Comparison of ENCODE assay signal across 21 cellular contexts in the genomic region with DNA sequence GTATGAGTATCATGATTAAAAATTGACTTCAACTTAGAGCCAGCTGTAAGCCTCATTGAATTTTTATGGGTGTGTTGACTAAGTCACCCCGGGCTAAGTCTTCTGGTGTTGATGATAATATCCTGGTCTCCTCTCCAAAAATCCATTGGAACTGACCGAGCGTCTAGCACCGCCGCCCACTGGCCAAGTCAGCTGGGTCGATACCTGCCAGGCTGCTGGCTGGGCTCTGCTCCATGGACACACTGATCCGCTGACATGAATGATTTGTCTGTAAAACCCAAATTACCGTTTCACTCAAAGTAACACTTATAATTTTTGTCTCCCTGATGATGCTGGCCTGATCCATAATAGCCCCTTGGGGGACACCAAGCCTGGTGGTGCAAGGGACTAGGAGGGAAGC.
DNase-seq lines count a peak whose midpoint lies in the region; ATAC-seq and TF ChIP-seq lines count a peak whose summit lies in the region.
"Had no signal": no experiment of that assay in that cellular context is flagged by ENCODE, and none has a peak within 500 bp of the region (broad histone marks: within the 10 kb centered on the region; RNA-seq: fewer than 3 reads in every experiment).

No MANE protein-coding gene starts in this region.

- DNase-seq in RWPE2 (ENCODE audit: low spot score) (peak; percentile 17), glutamatergic neuron (no peak), posterior vena cava (ENCODE audit: low spot score) (peak; percentile 44), smooth muscle cell (lab: John Stamatoyannopoulos, UW; ENCODE audit: unreplicated experiment) (no peak)
- DNase-seq in activated CD8-positive, alpha-beta T cell treated with anti-CD3 and anti-CD28 coated beads, Interleukin-2, amount 10 ng/mL, durations not matched to agents 7 days and 5 days: no peak
- no peak for DNase-seq in stimulated activated CD4-positive, alpha-beta T cell treated with anti-CD3 and anti-CD28 coated beads, Interleukin-4, amount 100 ng/mL, for 1 hour
- DNase-seq: 8988T; ACHN; AML-193; BE2C; CD4-positive, alpha-beta T cell; CD8-positive, alpha-beta memory T cell; DMS53; DMS79 treated with DMSO at 0.1 percent for 48 hours; H9 had no signal

- H3K27me3 ChIP-seq in RWPE2 (ENCODE audit: insufficient read depth, poor library complexity, severe bottlenecking) (no peaks in the 10 kb centered on the region), smooth muscle cell (ENCODE audit: low read depth) (peaks cover 4% of the 10 kb centered on the region)
- H3K27me3 ChIP-seq: BE2C had no signal

- H3K9me3 ChIP-seq in RWPE2 (ENCODE audit: severe bottlenecking): no peaks in the 10 kb centered on the region
- H3K9me3 ChIP-seq in smooth muscle cell (replicated peaks; ENCODE audit: low read depth): no peaks in the 10 kb centered on the region
- H3K9me3 ChIP-seq: A549, BE2C had no signal

- peaks cover 6% of the 10 kb centered on the region for H3K27me3 Mint-ChIP-seq in glutamatergic neuron (ENCODE audit: unreplicated experiment)
- no peaks in the 10 kb centered on the region for H3K27me3 Mint-ChIP-seq in activated CD8-positive, alpha-beta T cell treated with anti-CD3 and anti-CD28 coated beads, Interleukin-2, amount 10 ng/mL, durations not matched to agents 7 days and 5 days (ENCODE audit: low read depth)

- H3K4me3 Mint-ChIP-seq in glutamatergic neuron (ENCODE audit: unreplicated experiment): peak overlapping the region; percentile 5
- H3K4me3 Mint-ChIP-seq in activated CD8-positive, alpha-beta T cell treated with anti-CD3 and anti-CD28 coated beads, Interleukin-2, amount 10 ng/mL, durations not matched to agents 7 days and 5 days: no peak overlapping the region
- H3K4me3 Mint-ChIP-seq: CD14-positive monocyte; CD4-positive, alpha-beta T cell; CD8-positive, alpha-beta memory T cell; GM23338; H9 had no signal

- H3K27ac Mint-ChIP-seq in glutamatergic neuron (ENCODE audit: unreplicated experiment): peak overlapping the region; percentile 25
- no peak overlapping the region for H3K27ac Mint-ChIP-seq in activated CD8-positive, alpha-beta T cell treated with anti-CD3 and anti-CD28 coated beads, Interleukin-2, amount 10 ng/mL, durations not matched to agents 7 days and 5 days
- H3K27ac Mint-ChIP-seq: CD14-positive monocyte; CD4-positive, alpha-beta T cell; CD8-positive, alpha-beta memory T cell; GM23338 had no signal

- H3K27ac ChIP-seq in RWPE2 (ENCODE audit: poor library complexity, severe bottlenecking): no peak overlapping the region
- H3K27ac ChIP-seq in smooth muscle cell (ENCODE audit: low read depth): no peak overlapping the region
- H3K27ac ChIP-seq: A549; BLaER1 treated with 17β-estradiol and CSF1 and Interleukin-3, amounts not matched to agents 10 nM and 100 nM had no signal

- H3K4me3 ChIP-seq in RWPE2 (ENCODE audit: severe bottlenecking): no peak overlapping the region
- H3K4me3 ChIP-seq in smooth muscle cell: no peak overlapping the region
- H3K4me3 ChIP-seq: A549; BLaER1 treated with 17β-estradiol and CSF1 and Interleukin-3, amounts not matched to agents 10 nM and 100 nM; GM23338 had no signal

- H3K9ac ChIP-seq in smooth muscle cell (ENCODE audit: low read depth): no peak overlapping the region
- H3K9ac ChIP-seq: BLaER1 treated with 17β-estradiol and CSF1 and Interleukin-3, amounts not matched to agents 10 nM and 100 nM had no signal

- no peaks in the 10 kb centered on the region for H4K20me1 ChIP-seq in smooth muscle cell (ENCODE audit: low read depth)

- H3K9me3 Mint-ChIP-seq in glutamatergic neuron (ENCODE audit: unreplicated experiment): peaks cover 6% of the 10 kb centered on the region
- H3K9me3 Mint-ChIP-seq in activated CD8-positive, alpha-beta T cell treated with anti-CD3 and anti-CD28 coated beads, Interleukin-2, amount 10 ng/mL, durations not matched to agents 7 days and 5 days (ENCODE audit: insufficient read depth): no peaks in the 10 kb centered on the region
- H3K9me3 Mint-ChIP-seq: CD4-positive, alpha-beta T cell had no signal

- no peaks in the 10 kb centered on the region for H3K79me2 ChIP-seq in smooth muscle cell (ENCODE audit: low read depth)

- peaks cover 14% of the 10 kb centered on the region for H3K4me1 Mint-ChIP-seq in glutamatergic neuron (ENCODE audit: low read depth, unreplicated experiment)
- no peaks in the 10 kb centered on the region for H3K4me1 Mint-ChIP-seq in activated CD8-positive, alpha-beta T cell treated with anti-CD3 and anti-CD28 coated beads, Interleukin-2, amount 10 ng/mL, durations not matched to agents 7 days and 5 days (ENCODE audit: low read depth)
- H3K4me1 Mint-ChIP-seq: CD14-positive monocyte; CD8-positive, alpha-beta memory T cell had no signal

- H3F3A ChIP-seq in smooth muscle cell (ENCODE audit: low read depth): no peaks in the 10 kb centered on the region

- POLR2A ChIA-PET in activated CD8-positive, alpha-beta T cell treated with anti-CD3 and anti-CD28 coated beads, Interleukin-2, amount 10 ng/mL, durations not matched to agents 7 days and 5 days (lab: Charles Lee): no interaction called here

- H3K4me2 ChIP-seq in smooth muscle cell: no peak overlapping the region
- H3K4me2 ChIP-seq: A549, GM23338 had no signal

- WGBS in smooth muscle cell (ENCODE audit: low lambda C conversion rate): 86% methylated on average over 8 of the region's 8 CpGs

- no peaks in the 10 kb centered on the region for H3K36me3 ChIP-seq in RWPE2 (ENCODE audit: low read depth)
- no peaks in the 10 kb centered on the region for H3K36me3 ChIP-seq in smooth muscle cell (ENCODE audit: low read depth)
- H3K36me3 ChIP-seq: BE2C; BLaER1 treated with 17β-estradiol and CSF1 and Interleukin-3, amounts not matched to agents 10 nM and 100 nM had no signal

- ATAC-seq in RWPE2 (ENCODE audit: low read depth) (no peak), GM19324 (IDR thresholded peaks at IDR 0.05; ENCODE audit: low FRiP score, unreplicated experiment) (no peak)
- ATAC-seq in activated CD8-positive, alpha-beta T cell treated with anti-CD3 and anti-CD28 coated beads, Interleukin-2, amount 10 ng/mL, durations not matched to agents 7 days and 5 days: no peak
- ATAC-seq: A549, HCT116 had no signal

- peaks cover 4% of the 10 kb centered on the region for H3K36me3 Mint-ChIP-seq in glutamatergic neuron (ENCODE audit: unreplicated experiment)
- H3K36me3 Mint-ChIP-seq in activated CD8-positive, alpha-beta T cell treated with anti-CD3 and anti-CD28 coated beads, Interleukin-2, amount 10 ng/mL, durations not matched to agents 7 days and 5 days (ENCODE audit: low read depth): no peaks in the 10 kb centered on the region
- H3K36me3 Mint-ChIP-seq: CD14-positive monocyte; CD8-positive, alpha-beta memory T cell had no signal

- TF ChIP-seq CTCF in RWPE2 (IDR thresholded peaks at IDR 0.05; ENCODE audit: poor library complexity, severe bottlenecking) (no peak), glutamatergic neuron (IDR thresholded peaks at IDR 0.05; ENCODE audit: partially characterized antibody, unreplicated experiment) (no peak), smooth muscle cell (IDR thresholded peaks at IDR 0.05; ENCODE audit: borderline replicate concordance, insufficient read depth, poor library complexity, severe bottlenecking) (no peak)

- intact Hi-C loops in posterior vena cava (cut with DNase I): no loop called here

- H3K4me1 ChIP-seq in RWPE2 (ENCODE audit: insufficient read depth, poor library complexity, severe bottlenecking) (no peaks in the 10 kb centered on the region), smooth muscle cell (ENCODE audit: low read depth) (no peaks in the 10 kb centered on the region)
- H3K4me1 ChIP-seq: A549, BE2C had no signal

- CTCF ChIA-PET in activated CD8-positive, alpha-beta T cell treated with anti-CD3 and anti-CD28 coated beads, Interleukin-2, amount 10 ng/mL, durations not matched to agents 7 days and 5 days (lab: Charles Lee): no interaction called here

- H2AFZ ChIP-seq in smooth muscle cell (ENCODE audit: low read depth): no peak overlapping the region

Comparison
In these comparisons a context has a peak if more than half of its experiments do, and no peak if none do; other contexts are left out.
1. DNase-seq: peak in RWPE2 (single experiment) and posterior vena cava (single experiment); none in glutamatergic neuron (single experiment), activated CD8-positive, alpha-beta T cell treated with anti-CD3 and anti-CD28 coated beads, Interleukin-2, amount 10 ng/mL, durations not matched to agents 7 days and 5 days (single experiment), smooth muscle cell (single experiment) and stimulated activated CD4-positive, alpha-beta T cell treated with anti-CD3 and anti-CD28 coated beads, Interleukin-4, amount 100 ng/mL, for 1 hour (single experiment).